Comparison of ENCODE assay signal across 8 cellular contexts in the genomic region with DNA sequence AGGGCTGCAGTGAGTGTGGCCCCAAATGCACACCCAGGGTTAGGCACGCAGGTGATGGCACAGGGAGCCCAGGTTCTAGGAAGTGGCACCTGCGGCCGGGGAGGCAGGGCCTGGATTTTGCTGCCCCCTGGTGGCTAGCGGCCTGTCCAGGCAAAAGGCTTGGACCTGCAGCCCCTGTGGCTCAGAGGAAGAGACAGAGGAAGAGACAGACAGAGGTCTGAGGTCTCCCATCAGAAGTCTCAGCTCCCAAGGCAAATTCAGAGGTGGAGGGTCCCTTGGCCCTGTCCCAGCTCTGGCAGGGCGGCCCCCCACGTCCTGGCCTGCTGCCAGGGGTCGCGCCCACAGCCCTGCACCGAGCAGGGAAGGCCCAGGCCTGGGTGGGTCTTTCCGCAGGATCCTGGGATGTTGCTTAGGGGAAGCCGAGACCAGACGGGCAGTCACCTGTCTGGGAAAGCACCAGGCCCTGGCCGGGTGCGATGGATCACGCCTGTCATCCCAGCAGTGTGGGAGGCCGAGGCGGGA. TPM values are rescaled to one million over a fixed set of nuclear protein-coding genes. Genes with fewer than 3 reads are reported as not detected.
DNase-seq lines count a peak whose midpoint lies in the region; ATAC-seq and TF ChIP-seq lines count a peak whose summit lies in the region.

No MANE protein-coding gene starts in this region.

- ATAC-seq in HG03439 (IDR thresholded peaks at IDR 0.05; ENCODE audit: unreplicated experiment) (peak; percentile 12), esophagus mucosa (peak; percentile 56)
- peak; percentile 62 for ATAC-seq in stimulated activated memory B cell treated with anti-CD40 and anti-IgM and Interleukin-4, amounts not matched to agents 10 μg/mL and 1 μg/mL and 100 μg/mL, for 72 hours

- peak overlapping the region; percentile 84 for H3K4me3 Mint-ChIP-seq in stimulated activated memory B cell treated with anti-CD40 and anti-IgM and Interleukin-4, amounts not matched to agents 10 μg/mL and 1 μg/mL and 100 μg/mL, for 72 hours

- H3K27ac Mint-ChIP-seq in stimulated activated memory B cell treated with anti-CD40 and anti-IgM and Interleukin-4, amounts not matched to agents 10 μg/mL and 1 μg/mL and 100 μg/mL, for 72 hours, result peak overlapping the region; percentile 96

- H3K27me3 Mint-ChIP-seq in stimulated activated memory B cell treated with anti-CD40 and anti-IgM and Interleukin-4, amounts not matched to agents 10 μg/mL and 1 μg/mL and 100 μg/mL, for 72 hours, result peaks cover under 1% of the 10 kb centered on the region

- no peaks in the 10 kb centered on the region for H3K27me3 ChIP-seq in OCI-LY3 (ENCODE audit: low read depth, low read length)

- peak overlapping the region; percentile 80 for H3K4me3 ChIP-seq in OCI-LY3 (ENCODE audit: low read length)

- peak overlapping the region; percentile 98 for H3K9ac ChIP-seq in OCI-LY3 (ENCODE audit: low read length)

- peak overlapping the region; percentile 89 for H3K4me2 ChIP-seq in OCI-LY3 (ENCODE audit: low read length)

- H2AFZ ChIP-seq in OCI-LY3 (ENCODE audit: low read depth, low read length), result no peak overlapping the region

- H4K20me1 ChIP-seq in OCI-LY3 (ENCODE audit: insufficient read depth, low read length), result no peaks in the 10 kb centered on the region

- peaks cover 40% of the 10 kb centered on the region for H3K4me1 ChIP-seq in OCI-LY3 (ENCODE audit: low read length)

- TF ChIP-seq CTCF in OCI-LY3 (IDR thresholded peaks at IDR 0.05; ENCODE audit: low read depth, low read length), result peak; percentile 73

- DNase-seq in DMS 273 (lab: John Stamatoyannopoulos, UW; ENCODE audit: unreplicated experiment) (peak; percentile 85), DMS 273 treated with DMSO at 0.1 percent for 48 hours (lab: John Stamatoyannopoulos, UW) (no peak), myocyte (ENCODE audit: low read depth) (peak; percentile 60)
- peak; percentile 90 to 91 for DNase-seq in activated T-cell treated with anti-CD3 and anti-CD28 coated beads, Interleukin-2, amount 50 U/mL, for 48 hours

- peak overlapping the region; percentile 99 for H3K27ac ChIP-seq in OCI-LY3 (ENCODE audit: low read length)

- H3K79me2 ChIP-seq in OCI-LY3 (ENCODE audit: low read length), result no peaks in the 10 kb centered on the region

- H3K9me3 ChIP-seq in OCI-LY3 (ENCODE audit: insufficient read depth, low read length), result no peaks in the 10 kb centered on the region

- H3K9me3 Mint-ChIP-seq in stimulated activated memory B cell treated with anti-CD40 and anti-IgM and Interleukin-4, amounts not matched to agents 10 μg/mL and 1 μg/mL and 100 μg/mL, for 72 hours, result no peaks in the 10 kb centered on the region

- no peaks in the 10 kb centered on the region for H3K36me3 Mint-ChIP-seq in stimulated activated memory B cell treated with anti-CD40 and anti-IgM and Interleukin-4, amounts not matched to agents 10 μg/mL and 1 μg/mL and 100 μg/mL, for 72 hours

- H3K36me3 ChIP-seq in OCI-LY3 (replicated peaks; ENCODE audit: low read depth, low read length), result no peaks in the 10 kb centered on the region

- H3K4me1 Mint-ChIP-seq in stimulated activated memory B cell treated with anti-CD40 and anti-IgM and Interleukin-4, amounts not matched to agents 10 μg/mL and 1 μg/mL and 100 μg/mL, for 72 hours, result peaks cover 69% of the 10 kb centered on the region

RNA-seq across cellular contexts. Expression of gene TNFRSF14, which starts 8.0 kb away (rescaled TPM):
- 12.0 TPM for total RNA-seq in esophagus mucosa
- total RNA-seq in myocyte, result 8.6 and 9.1 TPM in 2 replicates
- 4.6 TPM for polyA plus RNA-seq in myocyte (2012)

RNA-seq across cellular contexts. Expression of gene HES5, which starts 18.1 kb away (rescaled TPM):
- 1.3 TPM for total RNA-seq in esophagus mucosa
- not detected in 2 replicates for total RNA-seq in myocyte
- polyA plus RNA-seq in myocyte (2012), result not detected

RNA-seq across cellular contexts. Expression of gene PANK4, which starts 21.7 kb away (rescaled TPM):
- total RNA-seq in esophagus mucosa (10.1 TPM), myocyte (19.4 and 27.5 TPM in 2 replicates)
- polyA plus RNA-seq in myocyte (2012), result 17.9 TPM

RNA-seq across cellular contexts. Expression of gene PRXL2B, which starts 38.4 kb away (rescaled TPM):
- 12.7 TPM for total RNA-seq in esophagus mucosa
- 15.3 and 21.5 TPM in 2 replicates for total RNA-seq in myocyte
- polyA plus RNA-seq in myocyte (2012), result 17.9 TPM

Comparison
In these comparisons a context has a peak if more than half of its experiments do, and no peak if none do; other contexts are left out.
1. ATAC-seq: peak in every context shown above with its lines; median percentile 62 in stimulated activated memory B cell treated with anti-CD40 and anti-IgM and Interleukin-4, amounts not matched to agents 10 μg/mL and 1 μg/mL and 100 μg/mL, for 72 hours; 56 in esophagus mucosa; 12 in HG03439.